Comparison of ENCODE assay signal across 17 cellular contexts in the genomic region with DNA sequence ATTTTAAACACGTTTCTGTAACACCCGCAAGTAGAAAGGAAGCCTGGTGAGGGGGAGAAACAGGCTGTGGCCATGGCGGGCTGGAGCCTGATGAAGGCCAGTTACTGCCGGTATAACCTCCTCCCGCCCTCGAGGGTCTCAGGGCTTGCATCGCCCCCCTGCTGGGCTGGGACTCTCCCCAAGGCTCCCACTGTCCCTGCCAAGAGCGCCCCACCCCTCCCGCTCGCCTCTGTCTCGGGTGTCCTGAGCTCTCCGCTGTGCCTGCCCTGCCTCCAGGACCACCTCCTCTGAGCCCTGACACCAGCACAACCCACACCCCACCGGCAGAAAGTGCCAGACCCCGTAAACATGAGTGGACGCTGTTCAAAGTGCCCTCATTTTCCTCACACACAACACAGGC.
"Had no signal": no experiment of that assay in that cellular context is flagged by ENCODE, and none has a peak within 500 bp of the region (broad histone marks: within the 10 kb centered on the region; RNA-seq: fewer than 3 reads in every experiment).

No MANE protein-coding gene starts in this region.

- H3K4me1 Mint-ChIP-seq: activated B cell treated with CpG ODN at 0.5 μM for 24 hours, brain had no signal

- H3K27me3 Mint-ChIP-seq: activated B cell treated with CpG ODN at 0.5 μM for 24 hours; stimulated activated naive CD8-positive, alpha-beta T cell treated with anti-CD3 and anti-CD28 coated beads, Interleukin-15, amount 100 ng/mL, for 72 hours had no signal

- DNase-seq: activated B cell treated with CpG ODN at 0.5 μM for 24 hours; activated naive CD4-positive, alpha-beta T cell treated with Interleukin-2 at 50 U/mL for 16 hours; amygdala; cerebellar nuclear complex; dermis blood vessel endothelial cell; head of caudate nucleus; left lung; mesenchymal stem cell; stimulated activated CD4-positive, alpha-beta T cell treated with anti-CD3 and anti-CD28 coated beads, Interleukin-12 subunit alpha, Interleukin-12 subunit beta, amount 100 ng/mL, for 4 hours; stimulated activated naive CD8-positive, alpha-beta T cell treated with anti-CD3 and anti-CD28 coated beads, Interleukin-15, amount 100 ng/mL, for 72 hours; testis had no signal

- FAIRE-seq: islet of Langerhans, urothelium cell line had no signal

- H3K4me3 Mint-ChIP-seq: activated B cell treated with CpG ODN at 0.5 μM for 24 hours; brain; nephron; stimulated activated naive CD8-positive, alpha-beta T cell treated with anti-CD3 and anti-CD28 coated beads, Interleukin-15, amount 100 ng/mL, for 72 hours; T-helper 1 cell treated with Interleukin-12 subunit alpha and Interleukin-12 subunit beta and Interleukin-4 antibody, amounts not matched to agents 30 μg/mL and 1 μg/mL, for 36 hours had no signal

- H3K9me3 ChIP-seq: left lung, testis had no signal

- ATAC-seq: left lung; SK-N-SH treated with all-trans-retinoic acid at 6 μM for 48 hours; stimulated activated naive CD8-positive, alpha-beta T cell treated with anti-CD3 and anti-CD28 coated beads, Interleukin-15, amount 100 ng/mL, for 72 hours had no signal

- H3K4me3 ChIP-seq: left lung, testis had no signal

- H3K27ac Mint-ChIP-seq: activated B cell treated with CpG ODN at 0.5 μM for 24 hours; brain; T-helper 1 cell treated with Interleukin-12 subunit alpha and Interleukin-12 subunit beta and Interleukin-4 antibody, amounts not matched to agents 30 μg/mL and 1 μg/mL, for 36 hours had no signal

- H3K9me3 Mint-ChIP-seq: activated B cell treated with CpG ODN at 0.5 μM for 24 hours; brain; nephron; stimulated activated naive CD8-positive, alpha-beta T cell treated with anti-CD3 and anti-CD28 coated beads, Interleukin-15, amount 100 ng/mL, for 72 hours; T-helper 1 cell treated with Interleukin-12 subunit alpha and Interleukin-12 subunit beta and Interleukin-4 antibody, amounts not matched to agents 30 μg/mL and 1 μg/mL, for 36 hours had no signal
